ENCODE assay signal across 9 cellular contexts in genomic region chr16:4769306-4769638, GRCh38. TPM values are rescaled to one million over a fixed set of nuclear protein-coding genes. Genes with fewer than 3 reads are reported as not detected.
DNase-seq lines count a peak whose midpoint lies in the region; ATAC-seq and TF ChIP-seq lines count a peak whose summit lies in the region.
"Had no signal": no experiment of that assay in that cellular context is flagged by ENCODE, and none has a peak within 500 bp of the region (broad histone marks: within the 10 kb centered on the region; RNA-seq: fewer than 3 reads in every experiment).

No MANE protein-coding gene starts in this region.

- peaks cover 23% of the 10 kb centered on the region for H3K4me1 Mint-ChIP-seq in GM23338

- no peak for ATAC-seq in GM23338
- no peak for ATAC-seq in RWPE2 (ENCODE audit: low read depth)
- ATAC-seq in GM21619 (IDR thresholded peaks at IDR 0.05; ENCODE audit: unreplicated experiment): no peak

- H3K27me3 Mint-ChIP-seq in GM23338 (ENCODE audit: insufficient read depth, low read depth, poor library complexity): peaks cover 15% of the 10 kb centered on the region

- no peaks in the 10 kb centered on the region for H3K9me2 ChIP-seq in GM23338 (ENCODE audit: insufficient read depth)

- H3K4me1 ChIP-seq in GM23338 (ENCODE audit: insufficient read depth) (peaks cover 19% of the 10 kb centered on the region), RWPE2 (ENCODE audit: insufficient read depth, poor library complexity, severe bottlenecking) (peaks cover 7% of the 10 kb centered on the region), prostate gland (replicated peaks) (peaks cover 15% of the 10 kb centered on the region)

- no peaks in the 10 kb centered on the region for H3K27me3 ChIP-seq in GM23338 (ENCODE audit: insufficient read depth)
- no peaks in the 10 kb centered on the region for H3K27me3 ChIP-seq in RWPE2 (ENCODE audit: insufficient read depth, poor library complexity, severe bottlenecking)
- H3K27me3 ChIP-seq in prostate gland (replicated peaks; ENCODE audit: insufficient read depth): no peaks in the 10 kb centered on the region

- no peaks in the 10 kb centered on the region for H3K9me3 Mint-ChIP-seq in GM23338

- no peak overlapping the region for H3K27ac Mint-ChIP-seq in GM23338

- no peak for TF ChIP-seq POLR2A in prostate gland (IDR thresholded peaks at IDR 0.05)

- H3K79me2 ChIP-seq in GM23338 (replicated peaks; ENCODE audit: insufficient read depth): peaks cover 17% of the 10 kb centered on the region

- H3F3A ChIP-seq in GM23338 (replicated peaks; ENCODE audit: low read depth): peaks cover 17% of the 10 kb centered on the region; the same call in 1 of the 2 replicates

- peak overlapping the region; percentile 89 for H3K4me2 ChIP-seq in GM23338

- H3K27ac ChIP-seq in GM23338 (ENCODE audit: low read depth) (no peak overlapping the region), RWPE2 (ENCODE audit: poor library complexity, severe bottlenecking) (no peak overlapping the region), prostate gland (peak overlapping the region in 1 of 2 donors; percentile 92)

- H3K36me3 Mint-ChIP-seq in GM23338 (ENCODE audit: low read depth): peaks cover 10% of the 10 kb centered on the region

- peak overlapping the region; percentile 80 for H3K4me3 Mint-ChIP-seq in GM23338

- no peaks in the 10 kb centered on the region for H3K36me3 ChIP-seq in GM23338 (ENCODE audit: insufficient read depth)
- peaks cover 6% of the 10 kb centered on the region for H3K36me3 ChIP-seq in RWPE2 (ENCODE audit: low read depth)
- H3K36me3 ChIP-seq in prostate gland: no peaks in the 10 kb centered on the region

- WGBS in prostate gland: 43% methylated on average over 7 of the region's 7 CpGs

- no peaks in the 10 kb centered on the region for H3K9me3 ChIP-seq in RWPE2 (ENCODE audit: severe bottlenecking)
- H3K9me3 ChIP-seq in prostate gland: no peaks in the 10 kb centered on the region

- TF ChIP-seq CTCF in GM23338 (conservative IDR thresholded peaks at IDR 0.05; ENCODE audit: low read depth in 2 of 2): no peak
- TF ChIP-seq CTCF in RWPE2 (IDR thresholded peaks at IDR 0.05; ENCODE audit: poor library complexity, severe bottlenecking): no peak
- TF ChIP-seq CTCF in foreskin fibroblast (IDR thresholded peaks at IDR 0.05; ENCODE audit: low read depth, low read length): no peak
- TF ChIP-seq CTCF in prostate gland (IDR thresholded peaks at IDR 0.05): no peak

- no peak for DNase-seq in GM23338 (ENCODE audit: low spot score)
- no peak for DNase-seq in RWPE2 (ENCODE audit: low spot score)
- no peak for DNase-seq in foreskin fibroblast
- no peak for DNase-seq in prostate gland (ENCODE audit: low spot score)
- no peak for DNase-seq in GOT3 (lab: John Stamatoyannopoulos, UW)
- DNase-seq in HCEC 1CT: no peak
- DNase-seq in NCI-H2029 treated with DMSO at 0.1 percent for 48 hours (lab: John Stamatoyannopoulos, UW): no peak

- no peaks in the 10 kb centered on the region for H4K20me1 ChIP-seq in GM23338 (replicated peaks; ENCODE audit: insufficient read depth)

- intact Hi-C loops in prostate gland (cut with DNase I): no loop called here

- peak overlapping the region; percentile 90 for H2AFZ ChIP-seq in GM23338

- H3K4me3 ChIP-seq in GM23338 (peak overlapping the region; percentile 94), RWPE2 (ENCODE audit: severe bottlenecking) (peak overlapping the region; percentile 48), foreskin fibroblast (ENCODE audit: low read depth in 1 of 2, low read length in 2 of 2) (peak overlapping the region; percentile 47 to 71), prostate gland (peak overlapping the region; percentile 51 to 99)

TF ChIP-seq in GM23338, 12 proteins besides CTCF, POLR2A, EP300 and RAD21 (continues in another document):
- TF ChIP-seq EZH2 (IDR thresholded peaks at IDR 0.05; ENCODE audit: low read depth, unreplicated experiment) (no peak), POLR2AphosphoS5 (IDR thresholded peaks at IDR 0.05; ENCODE audit: low read depth) (no peak), REST (IDR thresholded peaks at IDR 0.05; ENCODE audit: unreplicated experiment) (no peak), ZNF114 (CRISPR knock-in tag; IDR thresholded peaks at IDR 0.05) (no peak), STAT1 (IDR thresholded peaks at IDR 0.05; ENCODE audit: unreplicated experiment) (no peak)

RNA-seq across cellular contexts. Expression of gene ZNF500, which starts 2.3 kb away (rescaled TPM):
- 12.1 and 15.3 TPM in 2 replicates for total RNA-seq in GM23338 (2014; rRNA removed; shearing (Covaris generic))
- 5.3 and 5.8 TPM in 2 replicates for polyA plus RNA-seq in GM23338 (2016; fragmentation: Nextera tagmentation; extraction: Ambion mirVana)
- 10 to 100 TPM; 29.2 to 33.8 TPM for total RNA-seq in prostate gland

RNA-seq across cellular contexts. Expression of gene SEPTIN12, which starts 18.9 kb away (rescaled TPM):
- total RNA-seq in GM23338 (2014; rRNA removed; shearing (Covaris generic)): not detected in 2 replicates
- polyA plus RNA-seq in GM23338 (2016; fragmentation: Nextera tagmentation; extraction: Ambion mirVana): not detected in 2 replicates
- 10 to 100 TPM in 1 of 2 donors, not detected in 1; 10.8 TPM for total RNA-seq in prostate gland
- total RNA-seq: T-helper 1 cell treated with Interleukin-12 subunit alpha and Interleukin-12 subunit beta and Interleukin-4 antibody, amounts not matched to agents 30 ng/mL and 1 ng/mL, for 36 hours had no signal

RNA-seq across cellular contexts. Expression of gene SMIM22, which starts 25.9 kb away (rescaled TPM):
- total RNA-seq in GM23338 (2014; rRNA removed; shearing (Covaris generic)): not detected in 2 replicates
- 1.3 and 1.4 TPM in 2 replicates for polyA plus RNA-seq in GM23338 (2016; fragmentation: Nextera tagmentation; extraction: Ambion mirVana)
- total RNA-seq in prostate gland: 10 to 100 TPM in 1 of 2 donors, 1 to 10 TPM in 1; 5.6 to 29.0 TPM
- total RNA-seq: T-helper 1 cell treated with Interleukin-12 subunit alpha and Interleukin-12 subunit beta and Interleukin-4 antibody, amounts not matched to agents 30 ng/mL and 1 ng/mL, for 36 hours had no signal

RNA-seq across cellular contexts. Expression of gene ROGDI, which starts 33.2 kb away (rescaled TPM):
- total RNA-seq in GM23338 (2014; rRNA removed; shearing (Covaris generic)): 23.3 and 38.8 TPM in 2 replicates
- polyA plus RNA-seq in GM23338 (2016; fragmentation: Nextera tagmentation; extraction: Ambion mirVana): 30.3 and 31.9 TPM in 2 replicates
- 10 to 100 TPM; 37.5 to 46.9 TPM for total RNA-seq in prostate gland

RNA-seq across cellular contexts. Expression of gene DNAAF8, which starts 34.9 kb away (rescaled TPM):
- 1.3 TPM in 1 of 2 replicates, not detected in the other for total RNA-seq in GM23338 (2014; rRNA removed; shearing (Covaris generic))
- polyA plus RNA-seq in GM23338 (2016; fragmentation: Nextera tagmentation; extraction: Ambion mirVana): 0.34 TPM in 1 of 2 replicates, not detected in the other
- 10 to 100 TPM in 1 of 2 donors, 1 to 10 TPM in 1; 7.1 to 21.9 TPM for total RNA-seq in prostate gland
- total RNA-seq: T-helper 1 cell treated with Interleukin-12 subunit alpha and Interleukin-12 subunit beta and Interleukin-4 antibody, amounts not matched to agents 30 ng/mL and 1 ng/mL, for 36 hours had no signal
